18 cellular contexts compared by ENCODE assay signal in genomic region chr19:37519890-37520289, GRCh38. TPM values are rescaled to one million over a fixed set of nuclear protein-coding genes. Genes with fewer than 3 reads are reported as not detected.
DNase-seq lines count a peak whose midpoint lies in the region; ATAC-seq and TF ChIP-seq lines count a peak whose summit lies in the region.
"Had no signal": no experiment of that assay in that cellular context is flagged by ENCODE, and none has a peak within 500 bp of the region (broad histone marks: within the 10 kb centered on the region; RNA-seq: fewer than 3 reads in every experiment).

No MANE protein-coding gene starts in this region.

- no peaks in the 10 kb centered on the region for H3K4me1 Mint-ChIP-seq in activated naive CD4-positive, alpha-beta T cell treated with anti-CD3 and anti-CD28 coated beads for 36 hours (ENCODE audit: low read depth)
- H3K4me1 Mint-ChIP-seq in naive thymus-derived CD8-positive, alpha-beta T cell: no peaks in the 10 kb centered on the region

- H3K27ac Mint-ChIP-seq in activated naive CD4-positive, alpha-beta T cell treated with anti-CD3 and anti-CD28 coated beads for 36 hours: no peak overlapping the region
- no peak overlapping the region for H3K27ac Mint-ChIP-seq in naive thymus-derived CD8-positive, alpha-beta T cell
- H3K27ac Mint-ChIP-seq: natural killer cell treated with Interleukin-12 subunit alpha and Interleukin-12 subunit beta and Interleukin-15 and Interleukin-18, amount 100 ng/mL, for 72 hours had no signal

- H3K27me3 Mint-ChIP-seq in activated naive CD4-positive, alpha-beta T cell treated with anti-CD3 and anti-CD28 coated beads for 36 hours (ENCODE audit: low read depth): no peaks in the 10 kb centered on the region
- no peaks in the 10 kb centered on the region for H3K27me3 Mint-ChIP-seq in naive thymus-derived CD8-positive, alpha-beta T cell
- H3K27me3 Mint-ChIP-seq: natural killer cell treated with Interleukin-12 subunit alpha and Interleukin-12 subunit beta and Interleukin-15 and Interleukin-18, amount 100 ng/mL, for 72 hours had no signal

- H3K27ac ChIP-seq in PC-3 (ENCODE audit: low read length) (no peak overlapping the region), smooth muscle cell (ENCODE audit: low read depth) (peak overlapping the region; percentile 28), gastrocnemius medialis (no peak overlapping the region)
- H3K27ac ChIP-seq: uterus, VCaP had no signal

- H3K9me3 ChIP-seq in PC-3 (ENCODE audit: low read length) (0 out of 2 replicates have a peak, but pooled peaks cover 3% of the 10 kb centered on the region), smooth muscle cell (replicated peaks; ENCODE audit: low read depth) (peaks cover 6% of the 10 kb centered on the region), gastrocnemius medialis (peaks cover 0 to 12% (median 7%) of the 10 kb centered on the region in 3 donors)

- BruUV-seq in PC-3 (replicated peaks; lab: Mats Ljungman, UMichigan): no TSS peak

- intact Hi-C loops in activated naive CD4-positive, alpha-beta T cell treated with anti-CD3 and anti-CD28 coated beads for 36 hours (cut with micrococcal nuclease): no loop called here
- intact Hi-C loops in PC-3 (cut with micrococcal nuclease) (no loop called here), gastrocnemius medialis (cut with DNase I; ENCODE audit: low total_unique reads) (no loop called here)

- no peaks in the 10 kb centered on the region for H3F3A ChIP-seq in PC-3 (ENCODE audit: low read length, unreplicated experiment)
- H3F3A ChIP-seq in smooth muscle cell (ENCODE audit: low read depth): no peaks in the 10 kb centered on the region

- H4K20me1 ChIP-seq in PC-3 (ENCODE audit: low read length): no peaks in the 10 kb centered on the region
- no peaks in the 10 kb centered on the region for H4K20me1 ChIP-seq in smooth muscle cell (ENCODE audit: low read depth)

- H3K36me3 Mint-ChIP-seq in activated naive CD4-positive, alpha-beta T cell treated with anti-CD3 and anti-CD28 coated beads for 36 hours (ENCODE audit: low read depth): peaks cover 73% of the 10 kb centered on the region
- peaks cover 51 to 86% (median 78%) of the 10 kb centered on the region in 3 donors for H3K36me3 Mint-ChIP-seq in naive thymus-derived CD8-positive, alpha-beta T cell

- H3K27me3 ChIP-seq in PC-3 (ENCODE audit: low read length): no peaks in the 10 kb centered on the region
- H3K27me3 ChIP-seq in smooth muscle cell (ENCODE audit: low read depth): no peaks in the 10 kb centered on the region
- H3K27me3 ChIP-seq in gastrocnemius medialis: no peaks in the 10 kb centered on the region
- H3K27me3 ChIP-seq: uterus had no signal

- peaks cover 45% of the 10 kb centered on the region for H3K9me3 Mint-ChIP-seq in activated naive CD4-positive, alpha-beta T cell treated with anti-CD3 and anti-CD28 coated beads for 36 hours
- H3K9me3 Mint-ChIP-seq in naive thymus-derived CD8-positive, alpha-beta T cell: peaks cover 2 to 92% (median 38%) of the 10 kb centered on the region in 9 donors

- H3K4me3 ChIP-seq in PC-3 (ENCODE audit: low read length) (no peak overlapping the region), smooth muscle cell (no peak overlapping the region), gastrocnemius medialis (no peak overlapping the region)
- H3K4me3 ChIP-seq: uterus had no signal

- no peak for TF ChIP-seq POLR2A in gastrocnemius medialis (IDR thresholded peaks at IDR 0.05)

- H2AFZ ChIP-seq in PC-3 (ENCODE audit: low read length) (no peak overlapping the region), smooth muscle cell (ENCODE audit: low read depth) (no peak overlapping the region)

- no peak overlapping the region for H3K4me3 Mint-ChIP-seq in activated naive CD4-positive, alpha-beta T cell treated with anti-CD3 and anti-CD28 coated beads for 36 hours
- no peak overlapping the region for H3K4me3 Mint-ChIP-seq in naive thymus-derived CD8-positive, alpha-beta T cell
- H3K4me3 Mint-ChIP-seq: natural killer cell treated with Interleukin-12 subunit alpha and Interleukin-12 subunit beta and Interleukin-15 and Interleukin-18, amount 100 ng/mL, for 72 hours had no signal

- POLR2A ChIA-PET in PC-3 (lab: Charles Lee; ENCODE audit: unreplicated experiment): no interaction called here
- POLR2A ChIA-PET in naive thymus-derived CD8-positive, alpha-beta T cell (lab: Charles Lee): no interaction called here

- peak; percentile 7 for DNase-seq in activated naive CD4-positive, alpha-beta T cell treated with anti-CD3 and anti-CD28 coated beads for 36 hours
- DNase-seq in activated naive CD4-positive, alpha-beta T cell treated with anti-CD3 and anti-CD28 coated beads, Interleukin-2, amount 50 U/mL, for 16 hours: no peak
- DNase-seq in PC-3: peak; percentile 3
- no peak for DNase-seq in smooth muscle cell (lab: John Stamatoyannopoulos, UW; ENCODE audit: unreplicated experiment)
- DNase-seq in naive thymus-derived CD8-positive, alpha-beta T cell: no peak
- DNase-seq in gastrocnemius medialis: no peak
- DNase-seq: COR-L47; hippocampal formation; left ventricle myocardium superior; NCI-H2107; NK-92 treated with Interleukin-12 subunit alpha and Interleukin-12 subunit beta, amount 100 ng/mL, for 24 hours; retina; stimulated activated CD4-positive, alpha-beta T cell treated with anti-CD3 and anti-CD28 coated beads, Interleukin-4, amount 100 ng/mL, for 24 hours; uterus had no signal

- TF ChIP-seq CTCF in PC-3 (conservative IDR thresholded peaks at IDR 0.05; ENCODE audit: low read depth, low read length) (no peak), smooth muscle cell (IDR thresholded peaks at IDR 0.05; ENCODE audit: borderline replicate concordance, insufficient read depth, poor library complexity, severe bottlenecking) (no peak), gastrocnemius medialis (IDR thresholded peaks at IDR 0.05 in 4 of 5, conservative IDR thresholded peaks at IDR 0.05 in 1 of 5) (no peak)

- H3K9me2 ChIP-seq in PC-3 (replicated peaks; ENCODE audit: low read length): no peaks in the 10 kb centered on the region

- in situ Hi-C loops in gastrocnemius medialis (cut with MboI; ENCODE audit: low sequenced_read_pairs in 4 of 4): no loop called here

- H3K4me1 ChIP-seq in PC-3 (ENCODE audit: insufficient read depth, low read length) (no peaks in the 10 kb centered on the region), smooth muscle cell (ENCODE audit: low read depth) (no peaks in the 10 kb centered on the region), gastrocnemius medialis (no peaks in the 10 kb centered on the region)
- H3K4me1 ChIP-seq: uterus had no signal

- H3K79me2 ChIP-seq in PC-3 (ENCODE audit: low read length) (no peaks in the 10 kb centered on the region), smooth muscle cell (ENCODE audit: low read depth) (no peaks in the 10 kb centered on the region)

- H3K36me3 ChIP-seq in PC-3 (ENCODE audit: low read depth, low read length) (no peaks in the 10 kb centered on the region), smooth muscle cell (ENCODE audit: low read depth) (peaks cover 17% of the 10 kb centered on the region), gastrocnemius medialis (peaks cover 3 to 50% of the 10 kb centered on the region in 2 donors)
- H3K36me3 ChIP-seq: uterus had no signal

- CTCF ChIA-PET in activated naive CD4-positive, alpha-beta T cell treated with anti-CD3 and anti-CD28 coated beads for 36 hours (lab: Charles Lee): no interaction called here
- CTCF ChIA-PET in PC-3 (lab: Charles Lee): no interaction called here

- H3K4me2 ChIP-seq in PC-3 (ENCODE audit: low read length) (no peak overlapping the region), smooth muscle cell (no peak overlapping the region)

- ATAC-seq in PC-3: no peak
- peak; percentile 25 for ATAC-seq in esophagus mucosa
- ATAC-seq in GM21717 (IDR thresholded peaks at IDR 0.05; ENCODE audit: unreplicated experiment): no peak
- ATAC-seq in naive thymus-derived CD8-positive, alpha-beta T cell: no peak
- no peak for ATAC-seq in gastrocnemius medialis
- ATAC-seq: left ventricle myocardium superior had no signal

- WGBS in smooth muscle cell (ENCODE audit: low lambda C conversion rate): 27% methylated on average over 2 of the region's 2 CpGs

- H3K9ac ChIP-seq in PC-3 (ENCODE audit: low read length) (no peak overlapping the region), smooth muscle cell (ENCODE audit: low read depth) (no peak overlapping the region)

RNA-seq across cellular contexts. Expression of gene ZNF793, which starts 13.2 kb away (rescaled TPM):
- 1 to 10 TPM; 3.8 to 3.9 TPM for total RNA-seq in activated naive CD4-positive, alpha-beta T cell treated with anti-CD3 and anti-CD28 coated beads for 36 hours
- total RNA-seq in PC-3 (2014; rRNA removed) (not detected in 2 replicates), esophagus mucosa (4.4 TPM), smooth muscle cell (3.1 and 3.9 TPM in 2 replicates), gastrocnemius medialis (1 to 10 TPM in 2 of 4 donors, under 1 TPM in 2; 0.19 to 1.2 (median 0.76) TPM)
- polyA plus RNA-seq in smooth muscle cell: 1.7 and 2.6 TPM in 2 replicates
- total RNA-seq in naive thymus-derived CD8-positive, alpha-beta T cell: 10 to 100 TPM; 15.4 to 17.1 TPM
- polyA plus RNA-seq in naive thymus-derived CD8-positive, alpha-beta T cell: 1 to 10 TPM; 2.7 to 4.4 (median 2.8) TPM

RNA-seq across cellular contexts. Expression of gene ZNF570, which starts 50.7 kb away (rescaled TPM):
- 1 to 10 TPM; 3.1 to 3.7 TPM for total RNA-seq in activated naive CD4-positive, alpha-beta T cell treated with anti-CD3 and anti-CD28 coated beads for 36 hours
- total RNA-seq in PC-3 (2014; rRNA removed): 0.07 and 0.63 TPM in 2 replicates
- total RNA-seq in esophagus mucosa: 1.4 TPM
- total RNA-seq in smooth muscle cell: 10.0 TPM in 2 replicates
- 2.3 TPM in 2 replicates for polyA plus RNA-seq in smooth muscle cell
- 10 to 100 TPM; 11.5 to 11.6 TPM for total RNA-seq in naive thymus-derived CD8-positive, alpha-beta T cell
- 1 to 10 TPM; 3.8 to 5.0 (median 4.1) TPM for polyA plus RNA-seq in naive thymus-derived CD8-positive, alpha-beta T cell
- total RNA-seq in gastrocnemius medialis: 1 to 10 TPM; 2.3 to 3.5 (median 2.8) TPM

RNA-seq across cellular contexts. Expression of gene ZNF569, which starts 52.6 kb away (rescaled TPM):
- 10 to 100 TPM in 1 of 2 experiments, 1 to 10 TPM in 1; 8.6 to 10.6 TPM for total RNA-seq in activated naive CD4-positive, alpha-beta T cell treated with anti-CD3 and anti-CD28 coated beads for 36 hours
- total RNA-seq in PC-3 (2014; rRNA removed) (1.5 and 2.0 TPM in 2 replicates), esophagus mucosa (1.9 TPM), smooth muscle cell (6.6 and 10.1 TPM in 2 replicates), gastrocnemius medialis (1 to 10 TPM; 3.4 to 9.2 (median 4.4) TPM)
- polyA plus RNA-seq in smooth muscle cell: 3.8 and 4.1 TPM in 2 replicates
- 10 to 100 TPM; 16.0 to 20.9 TPM for total RNA-seq in naive thymus-derived CD8-positive, alpha-beta T cell
- 1 to 10 TPM; 3.0 to 6.6 (median 6.5) TPM for polyA plus RNA-seq in naive thymus-derived CD8-positive, alpha-beta T cell

Comparison
In these comparisons a context has a peak if more than half of its experiments do, and no peak if none do; other contexts are left out.
1. DNase-seq: peak in activated naive CD4-positive, alpha-beta T cell treated with anti-CD3 and anti-CD28 coated beads for 36 hours (single experiment) and PC-3 (single experiment); none in activated naive CD4-positive, alpha-beta T cell treated with anti-CD3 and anti-CD28 coated beads, Interleukin-2, amount 50 U/mL, for 16 hours (single experiment), smooth muscle cell (single experiment), naive thymus-derived CD8-positive, alpha-beta T cell (0 of 10) and gastrocnemius medialis (0 of 2).